8 cellular contexts compared by ENCODE assay signal in the genomic region with DNA sequence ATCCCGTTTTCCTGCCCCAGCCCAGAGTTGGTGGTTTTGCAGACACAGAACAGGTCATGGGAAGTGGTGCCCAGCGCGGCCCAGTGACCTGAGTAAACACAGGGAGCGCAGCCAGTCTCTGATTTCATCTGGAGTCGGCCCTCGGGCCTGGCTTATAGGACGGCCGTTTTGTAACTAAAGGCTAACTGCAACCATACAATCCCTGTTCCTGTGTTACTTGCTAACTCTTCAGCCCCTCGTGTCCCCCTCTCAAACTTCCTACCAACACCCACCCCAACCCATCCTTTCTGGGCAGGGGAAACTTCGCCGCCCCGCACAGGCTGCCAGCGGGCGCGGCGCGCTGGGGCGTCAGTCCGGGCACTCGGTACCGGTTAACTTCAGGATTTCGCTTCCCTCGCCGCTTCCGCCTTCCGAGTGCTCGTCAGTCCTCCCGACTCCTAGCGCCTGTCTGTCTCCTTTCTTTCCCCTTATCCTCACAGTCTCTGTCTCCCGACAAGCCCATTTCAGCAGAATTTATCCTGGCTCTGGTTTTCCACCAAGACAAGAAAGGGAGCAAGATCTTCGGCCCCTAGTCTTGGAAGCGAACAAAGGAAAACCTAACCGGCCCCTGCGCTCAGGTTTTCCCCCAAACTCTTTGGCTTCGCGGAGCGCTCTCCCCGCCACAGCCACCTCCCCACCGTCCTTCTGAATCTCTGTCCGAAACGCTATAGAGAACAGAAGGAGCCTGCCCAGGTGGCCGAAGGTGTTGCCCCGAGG. TPM values are rescaled to one million over a fixed set of nuclear protein-coding genes. Genes with fewer than 3 reads are reported as not detected.
DNase-seq lines count a peak whose midpoint lies in the region; ATAC-seq and TF ChIP-seq lines count a peak whose summit lies in the region.

No MANE protein-coding gene starts in this region.

- peaks cover 85 to 100% of the 10 kb centered on the region in 2 donors for H3K27me3 Mint-ChIP-seq in effector memory CD8-positive, alpha-beta T cell

- ATAC-seq in effector memory CD8-positive, alpha-beta T cell (replicated peaks) = no peak
- ATAC-seq in HG02970 (IDR thresholded peaks at IDR 0.05; ENCODE audit: low FRiP score, unreplicated experiment) = no peak
- ATAC-seq in activated CD4-positive, CD25-positive, alpha-beta regulatory T cell treated with anti-CD3 and anti-CD28 coated beads, Interleukin-2, amount 50 U/mL, for 24 hours = no peak

- peaks cover 12% of the 10 kb centered on the region for H3K36me3 Mint-ChIP-seq in effector memory CD8-positive, alpha-beta T cell (ENCODE audit: insufficient read depth)

- H3K27ac Mint-ChIP-seq in effector memory CD8-positive, alpha-beta T cell = no peak overlapping the region

- peaks cover 27 to 47% of the 10 kb centered on the region in 2 donors for H3K4me1 Mint-ChIP-seq in effector memory CD8-positive, alpha-beta T cell (ENCODE audit: low read depth in 2 of 2)

- peak overlapping the region; percentile 88 for H2AFZ ChIP-seq in osteoblast (ENCODE audit: low read length)

- H3K4me3 Mint-ChIP-seq in effector memory CD8-positive, alpha-beta T cell = peak overlapping the region; percentile 62 to 74

- peaks cover 3% of the 10 kb centered on the region for H4K20me1 ChIP-seq in osteoblast (ENCODE audit: insufficient read depth, low read length)

- peaks cover 68% of the 10 kb centered on the region for H3K79me2 ChIP-seq in osteoblast (ENCODE audit: insufficient read depth, low read length)

- H3K36me3 ChIP-seq in osteoblast (ENCODE audit: insufficient read depth, low read length) = peaks cover 4% of the 10 kb centered on the region

- H3K27ac ChIP-seq in osteoblast (ENCODE audit: low read depth, low read length) = peak overlapping the region; percentile 70

- H3K4me3 ChIP-seq in osteoblast (ENCODE audit: insufficient read depth, low read length) = peak overlapping the region; percentile 92

- H3K9me3 Mint-ChIP-seq in effector memory CD8-positive, alpha-beta T cell = no peaks in the 10 kb centered on the region

- peak; percentile 32 for DNase-seq in activated CD4-positive, alpha-beta T cell treated with anti-CD3 and anti-CD28 coated beads for 48 hours
- no peak for DNase-seq in activated CD4-positive, alpha-beta T cell treated with anti-CD3 and anti-CD28 coated beads, Interleukin-2, amount 50 U/mL, for 4 hours
- DNase-seq in NCI-H748 (lab: John Stamatoyannopoulos, UW; ENCODE audit: unreplicated experiment) (peak; percentile 69), osteoblast (ENCODE audit: insufficient read length, low spot score, missing footprints) (peak; percentile 90)
- no peak for DNase-seq in effector memory CD8-positive, alpha-beta T cell
- no peak for DNase-seq in central memory CD4-positive, alpha-beta T cell

- no peak for TF ChIP-seq CTCF in osteoblast (IDR thresholded peaks at IDR 0.05; ENCODE audit: extremely low read depth, low read depth, low read length)

- no peaks in the 10 kb centered on the region for H3K9me3 ChIP-seq in osteoblast (ENCODE audit: low read depth, low read length)

- H3K4me2 ChIP-seq in osteoblast (ENCODE audit: insufficient read depth, low read length) = peak overlapping the region; percentile 99

- H3K4me1 ChIP-seq in osteoblast (ENCODE audit: insufficient read depth, low read length) = peaks cover 44% of the 10 kb centered on the region

- peaks cover 4% of the 10 kb centered on the region for H3K27me3 ChIP-seq in osteoblast (ENCODE audit: insufficient read depth, low read length)

RNA-seq across cellular contexts. Expression of a gene that starts 2.0 kb away (rescaled TPM):
- total RNA-seq in osteoblast = 18.1 and 21.5 TPM in 2 replicates

Comparison
In these comparisons a context has a peak if more than half of its experiments do, and no peak if none do; other contexts are left out.
1. DNase-seq: peak in activated CD4-positive, alpha-beta T cell treated with anti-CD3 and anti-CD28 coated beads for 48 hours (single experiment), NCI-H748 (single experiment) and osteoblast (single experiment); none in activated CD4-positive, alpha-beta T cell treated with anti-CD3 and anti-CD28 coated beads, Interleukin-2, amount 50 U/mL, for 4 hours (0 of 2), effector memory CD8-positive, alpha-beta T cell (0 of 3) and central memory CD4-positive, alpha-beta T cell (single experiment).